Comparison of ENCODE assay signal across 17 cellular contexts in genomic region chr20:10639051-10639761, GRCh38. TPM values are rescaled to one million over a fixed set of nuclear protein-coding genes. Genes with fewer than 3 reads are reported as not detected.
DNase-seq lines count a peak whose midpoint lies in the region; ATAC-seq, FAIRE-seq and TF ChIP-seq lines count a peak whose summit lies in the region.
"Had no signal": no experiment of that assay in that cellular context is flagged by ENCODE, and none has a peak within 500 bp of the region (broad histone marks: within the 10 kb centered on the region; RNA-seq: fewer than 3 reads in every experiment).

No MANE protein-coding gene starts in this region.

- H3K9me3 ChIP-seq in ascending aorta = no peaks in the 10 kb centered on the region
- H3K9me3 ChIP-seq in esophagus squamous epithelium = no peaks in the 10 kb centered on the region
- H3K9me3 ChIP-seq in prostate gland = no peaks in the 10 kb centered on the region
- H3K9me3 ChIP-seq: HAP-1, neutrophil, uterus had no signal

- H3K36me3 ChIP-seq in ascending aorta (peaks cover 34 to 56% of the 10 kb centered on the region in 2 donors), esophagus squamous epithelium (peaks cover 37 to 67% (median 40%) of the 10 kb centered on the region in 3 donors), prostate gland (peaks cover 12 to 37% of the 10 kb centered on the region in 2 donors)
- H3K36me3 ChIP-seq: uterus had no signal

- WGBS in esophagus squamous epithelium, 2 donors = 59 to 77% methylated on average over 23 of the region's 24 CpGs
- 81% methylated on average over 24 of the region's 24 CpGs for WGBS in prostate gland

- peaks cover 67% of the 10 kb centered on the region for H3K36me3 Mint-ChIP-seq in Calu3 (ENCODE audit: insufficient read depth, unreplicated experiment)
- H3K36me3 Mint-ChIP-seq: CD8-positive, alpha-beta memory T cell had no signal

- intact Hi-C loops in Calu3 (cut with micrococcal nuclease; ENCODE audit: unreplicated experiment) = no loop called here
- intact Hi-C loops in ascending aorta (cut with DNase I) = loop anchor here (1.0 to 5.0 kb wide), 3 partner anchors 16 to 81 kb away; partner anchors contain the start of gene JAG1
- intact Hi-C loops in esophagus squamous epithelium (cut with DNase I) = no loop called here
- intact Hi-C loops in prostate gland (cut with DNase I) = loop anchor here (5.0 kb wide), 1 partner anchor 42 kb away; no protein-coding TSS in a partner anchor

- no peak for ATAC-seq in GM19351 (IDR thresholded peaks at IDR 0.05; ENCODE audit: unreplicated experiment)

- FAIRE-seq in HTR-8/SVneo (lab: Jason Lieb, UNC) = no peak

- H3K4me3 Mint-ChIP-seq in Calu3 (ENCODE audit: low read depth, unreplicated experiment) = no peak overlapping the region
- H3K4me3 Mint-ChIP-seq: CD8-positive, alpha-beta memory T cell; dendritic cell treated with granulocyte-macrophage colony-stimulating factor and Interleukin-4, amounts not matched to agents 40 ng/mL and 50 ng/mL, for 4 days had no signal

- H3K4me1 Mint-ChIP-seq in Calu3 (ENCODE audit: low read depth, unreplicated experiment) = peaks cover 9% of the 10 kb centered on the region

- H3K27me3 ChIP-seq in ascending aorta (no peaks in the 10 kb centered on the region), esophagus squamous epithelium (no peaks in the 10 kb centered on the region), prostate gland (replicated peaks; ENCODE audit: insufficient read depth) (no peaks in the 10 kb centered on the region)
- H3K27me3 ChIP-seq: neutrophil, uterus had no signal

- no peak for TF ChIP-seq CTCF in Calu3 (IDR thresholded peaks at IDR 0.05; ENCODE audit: unreplicated experiment)
- no peak for TF ChIP-seq CTCF in ascending aorta (IDR thresholded peaks at IDR 0.05)
- no peak for TF ChIP-seq CTCF in esophagus squamous epithelium (IDR thresholded peaks at IDR 0.05)
- no peak for TF ChIP-seq CTCF in prostate gland (IDR thresholded peaks at IDR 0.05)

- H3K27ac Mint-ChIP-seq in Calu3 (ENCODE audit: unreplicated experiment) = peak overlapping the region; percentile 65
- H3K27ac Mint-ChIP-seq: activated T-helper 2 cell treated with anti-CD3 and anti-CD28 coated beads, Interferon-gamma antibody, Interleukin-2, Interleukin-4, amounts not matched to agents 10 μg/mL and 5 μg/mL and 100 μg/mL, durations not matched to agents 14 hours and 24 hours and 36 hours; dendritic cell treated with granulocyte-macrophage colony-stimulating factor and Interleukin-4, amounts not matched to agents 40 ng/mL and 50 ng/mL, for 4 days had no signal

- no peaks in the 10 kb centered on the region for H3K27me3 Mint-ChIP-seq in Calu3 (ENCODE audit: unreplicated experiment)
- H3K27me3 Mint-ChIP-seq: CD8-positive, alpha-beta memory T cell; dendritic cell treated with granulocyte-macrophage colony-stimulating factor and Interleukin-4, amounts not matched to agents 40 ng/mL and 50 ng/mL, for 4 days had no signal

- H3K4me3 ChIP-seq in ascending aorta (peak overlapping the region in 1 of 2 donors; percentile 53), esophagus squamous epithelium (peak overlapping the region in 1 of 4 donors; percentile 24), prostate gland (no peak overlapping the region)
- H3K4me3 ChIP-seq: HAP-1, uterus had no signal

- H3K27ac ChIP-seq in ascending aorta = peak overlapping the region; percentile 93 to 100
- peak overlapping the region; percentile 65 to 99 (median 90) for H3K27ac ChIP-seq in esophagus squamous epithelium
- peak overlapping the region; percentile 54 to 59 for H3K27ac ChIP-seq in prostate gland
- H3K27ac ChIP-seq: neutrophil, WERI-Rb-1 had no signal

- no peak for DNase-seq in Calu3
- peak in 1 of 2 donors; percentile 49 for DNase-seq in ascending aorta (ENCODE audit: low spot score in 2 of 2)
- DNase-seq in esophagus squamous epithelium (lab: John Stamatoyannopoulos, UW) = no peak
- no peak for DNase-seq in prostate gland (ENCODE audit: low spot score)
- no peak for DNase-seq in HTR-8/SVneo (ENCODE audit: insufficient read length, low spot score)
- DNase-seq in activated CD4-positive, alpha-beta T cell treated with anti-CD3 and anti-CD28 coated beads, Interleukin-2, amount 50 U/mL, for 48 hours = no peak
- no peak for DNase-seq in H4 (ENCODE audit: low spot score)
- DNase-seq: CD8-positive, alpha-beta memory T cell; NCI-H2029 treated with DMSO at 0.1 percent for 48 hours; NCI-H524 treated with DMSO at 0.1 percent for 48 hours; uterus; WERI-Rb-1 had no signal

- CTCF ChIA-PET in Calu3 (lab: Charles Lee) = no interaction called here

- H3K4me1 ChIP-seq in ascending aorta (peaks cover 29 to 57% of the 10 kb centered on the region in 2 donors), esophagus squamous epithelium (peaks cover 45 to 100% (median 73%) of the 10 kb centered on the region in 3 donors), prostate gland (replicated peaks) (no peaks in the 10 kb centered on the region)

- no TSS peak for BruUV-seq in Calu3 (replicated peaks; lab: Mats Ljungman, UMichigan)

- no peaks in the 10 kb centered on the region for H3K9me3 Mint-ChIP-seq in Calu3 (ENCODE audit: low read depth, unreplicated experiment)
- H3K9me3 Mint-ChIP-seq: activated T-helper 2 cell treated with anti-CD3 and anti-CD28 coated beads, Interferon-gamma antibody, Interleukin-2, Interleukin-4, amounts not matched to agents 10 μg/mL and 5 μg/mL and 100 μg/mL, durations not matched to agents 14 hours and 24 hours and 36 hours; CD8-positive, alpha-beta memory T cell; dendritic cell treated with granulocyte-macrophage colony-stimulating factor and Interleukin-4, amounts not matched to agents 40 ng/mL and 50 ng/mL, for 4 days had no signal

- no peak for TF ChIP-seq POLR2A in esophagus squamous epithelium (IDR thresholded peaks at IDR 0.05)
- TF ChIP-seq POLR2A in prostate gland (IDR thresholded peaks at IDR 0.05) = no peak

RNA-seq across cellular contexts. Expression of gene JAG1, which starts 34.6 kb away (rescaled TPM):
- total RNA-seq in Calu3 (2022) (156 and 245 TPM in 2 replicates), ascending aorta (101 TPM), esophagus squamous epithelium (100 to 1,000 TPM in 3 of 4 donors, 10 to 100 TPM in 1; 89.6 to 182 (median 123) TPM), prostate gland (10 to 100 TPM; 46.5 to 72.3 TPM)
- total RNA-seq in H4 (2014; rRNA removed; shearing (Covaris generic)) = 8.4 and 9.9 TPM in 2 replicates

Comparison
In these comparisons a context has a peak if more than half of its experiments do, and no peak if none do; other contexts are left out.
1. intact Hi-C loops: an anchor here in ascending aorta (1.0 to 5.0 kb wide) and prostate gland (5.0 kb wide); none called in Calu3 and esophagus squamous epithelium.